In genomic region chr6:21874372-21874771, GRCh38 we compare ENCODE assay signal across 22 cellular contexts.
DNase-seq lines count a peak whose midpoint lies in the region; ATAC-seq, FAIRE-seq and TF ChIP-seq lines count a peak whose summit lies in the region.
"Had no signal": no experiment of that assay in that cellular context is flagged by ENCODE, and none has a peak within 500 bp of the region (broad histone marks: within the 10 kb centered on the region; RNA-seq: fewer than 3 reads in every experiment).

No MANE protein-coding gene starts in this region.

- CTCF ChIA-PET in SK-N-SH (lab: Yijun Ruan, JAX) (no interaction called here), RWPE1 (lab: Yijun Ruan, JAX) (no interaction called here)

- H3K14ac ChIP-seq in trophoblast cell (ENCODE audit: low read length) = peak overlapping the region; percentile 6

- H2AFZ ChIP-seq in SK-N-SH (ENCODE audit: low read depth) (peak overlapping the region; percentile 58; the same call in 1 of the 2 replicates), trophoblast cell (ENCODE audit: insufficient read depth, low read length, poor library complexity) (no peak overlapping the region)

- H3K9me2 ChIP-seq in SK-N-SH = no peaks in the 10 kb centered on the region

- H3K27me3 ChIP-seq in SK-N-SH (ENCODE audit: insufficient read depth) (no peaks in the 10 kb centered on the region), trophoblast cell (ENCODE audit: insufficient read depth, low read length) (no peaks in the 10 kb centered on the region)
- H3K27me3 ChIP-seq: BLaER1, SJSA1 had no signal

- H3K9ac ChIP-seq in SK-N-SH = no peak overlapping the region
- H3K9ac ChIP-seq in trophoblast cell (ENCODE audit: low read length) = no peak overlapping the region
- H3K9ac ChIP-seq: BLaER1 had no signal

- H4K12ac ChIP-seq in trophoblast cell (ENCODE audit: low read depth, low read length) = no peak overlapping the region

- H3K27me3 Mint-ChIP-seq in osteocyte (ENCODE audit: unreplicated experiment) = no peaks in the 10 kb centered on the region

- peaks cover 8% of the 10 kb centered on the region for H3F3A ChIP-seq in SK-N-SH (replicated peaks; ENCODE audit: insufficient read depth)

- H3K4me3 Mint-ChIP-seq in osteocyte (ENCODE audit: unreplicated experiment) = no peak overlapping the region
- H3K4me3 Mint-ChIP-seq: CD8-positive, alpha-beta T cell; IgD-negative memory B cell had no signal

- TF ChIP-seq POLR2A in H54 (IDR thresholded peaks at IDR 0.05; ENCODE audit: low read depth, low read length) = no peak

- TF ChIP-seq CTCF in SK-N-SH (IDR thresholded peaks at IDR 0.05) = no peak
- no peak for TF ChIP-seq CTCF in RWPE1 (conservative IDR thresholded peaks at IDR 0.05; ENCODE audit: low read depth)
- TF ChIP-seq CTCF in osteocyte (IDR thresholded peaks at IDR 0.05) = no peak

- FAIRE-seq in H54 (lab: Jason Lieb, UNC) = no peak
- FAIRE-seq: GM12891, GM18507 had no signal

- H4K8ac ChIP-seq in trophoblast cell (ENCODE audit: low read depth, low read length) = peak overlapping the region; percentile 43

- no peaks in the 10 kb centered on the region for H4K20me1 ChIP-seq in SK-N-SH (ENCODE audit: insufficient read depth)
- H4K20me1 ChIP-seq: BLaER1 had no signal

- ATAC-seq in SK-N-SH treated with all-trans-retinoic acid at 6 μM for 48 hours = no peak; the same call in 2 of the 3 replicates
- ATAC-seq: CD8-positive, alpha-beta T cell had no signal

- H3K4me1 ChIP-seq in SK-N-SH (ENCODE audit: control insufficient read depth in 1 of 2, insufficient read depth in 2 of 2, low read depth in 1 of 2, low read length in 1 of 2) = peaks cover 8 to 11% of the 10 kb centered on the region in 2 experiments; a peak in 2 of 4 replicates
- H3K4me1 ChIP-seq in trophoblast cell (ENCODE audit: control insufficient read depth in 1 of 2, insufficient read depth in 2 of 2, low read length in 2 of 2) = peaks cover 9 to 18% of the 10 kb centered on the region in 2 experiments

- WGBS in SK-N-SH (ENCODE audit: low lambda C conversion rate) = 93% methylated on average over 3 of the region's 5 CpGs
- WGBS in trophoblast cell (ENCODE audit: extremely low coverage, insufficient coverage, insufficient read length) = no CpG with 5 or more reads among the region's 5 CpGs

- H3K4me2 ChIP-seq in SK-N-SH (peak overlapping the region; percentile 74; the same call in 1 of the 2 replicates), trophoblast cell (ENCODE audit: low read length) (no peak overlapping the region)
- H3K4me2 ChIP-seq: BLaER1 had no signal

- H3K18ac ChIP-seq in trophoblast cell (ENCODE audit: low read length) = peak overlapping the region; percentile 4

- no peaks in the 10 kb centered on the region for H3K9me3 Mint-ChIP-seq in osteocyte (ENCODE audit: unreplicated experiment)

- H3K36me3 Mint-ChIP-seq in osteocyte (ENCODE audit: unreplicated experiment) = no peaks in the 10 kb centered on the region
- H3K36me3 Mint-ChIP-seq: CD8-positive, alpha-beta T cell; IgD-negative memory B cell had no signal

- no peak overlapping the region for H3K27ac Mint-ChIP-seq in osteocyte (ENCODE audit: unreplicated experiment)
- H3K27ac Mint-ChIP-seq: CD8-positive, alpha-beta T cell; IgD-negative memory B cell had no signal

- peak overlapping the region; percentile 28 for H2BK120ac ChIP-seq in trophoblast cell (ENCODE audit: insufficient read depth, low read length, poor library complexity)

- no peak overlapping the region for H2AK5ac ChIP-seq in trophoblast cell (ENCODE audit: low read length)

- peak overlapping the region; percentile 46 for H4K91ac ChIP-seq in trophoblast cell (ENCODE audit: low read depth, low read length)

- TF ChIP-seq EP300 in SK-N-SH (IDR thresholded peaks at IDR 0.05; ENCODE audit: borderline replicate concordance in 1 of 2, low read depth in 1 of 2, low read length in 1 of 2) = no peak

- no peak overlapping the region for H3K23ac ChIP-seq in trophoblast cell (ENCODE audit: low read length)

- H2BK5ac ChIP-seq in trophoblast cell (ENCODE audit: low read depth, low read length, poor library complexity) = peak overlapping the region; percentile 4

- H3K4ac ChIP-seq in trophoblast cell (ENCODE audit: low read depth, low read length) = peak overlapping the region; percentile 21

- no peaks in the 10 kb centered on the region; the same call in 1 of the 2 replicates for H3K79me2 ChIP-seq in SK-N-SH (ENCODE audit: insufficient read depth)
- H3K79me2 ChIP-seq in trophoblast cell (ENCODE audit: control insufficient read depth, insufficient read depth, low read length, poor library complexity) = no peaks in the 10 kb centered on the region

- H3K9me3 ChIP-seq in SK-N-SH = no peaks in the 10 kb centered on the region
- no peaks in the 10 kb centered on the region for H3K9me3 ChIP-seq in trophoblast cell (ENCODE audit: insufficient read depth, low read depth, low read length)
- H3K9me3 ChIP-seq: SJSA1 had no signal

- H3K4me3 ChIP-seq in SK-N-SH (ENCODE audit: low read depth in 2 of 2, low read length in 1 of 2) = no peak overlapping the region
- H3K4me3 ChIP-seq in trophoblast cell (ENCODE audit: low read depth, low read length) = no peak overlapping the region
- H3K4me3 ChIP-seq: BLaER1, SJSA1 had no signal

- no peaks in the 10 kb centered on the region for H3K4me1 Mint-ChIP-seq in osteocyte (ENCODE audit: unreplicated experiment)
- H3K4me1 Mint-ChIP-seq: IgD-negative memory B cell had no signal

- peak overlapping the region in 1 of 2 experiments; percentile 79; a peak in 1 of 4 replicates for H3K27ac ChIP-seq in SK-N-SH (ENCODE audit: low read depth in 2 of 2, low read length in 1 of 2)
- H3K27ac ChIP-seq in RWPE1 = peak overlapping the region; percentile 89
- H3K27ac ChIP-seq in trophoblast cell (ENCODE audit: low read depth, low read length) = peak overlapping the region; percentile 58
- H3K27ac ChIP-seq: BLaER1, SJSA1 had no signal

- H3K36me3 ChIP-seq in SK-N-SH (replicated peaks in 1 of 2; ENCODE audit: control insufficient read depth in 1 of 2, insufficient read depth in 2 of 2, low read length in 1 of 2) = peaks cover 0 to 6% of the 10 kb centered on the region in 2 experiments
- peaks cover 0 to 9% of the 10 kb centered on the region in 2 experiments for H3K36me3 ChIP-seq in trophoblast cell (ENCODE audit: control insufficient read depth in 1 of 2, insufficient read depth in 2 of 2, low read length in 2 of 2)
- H3K36me3 ChIP-seq: SJSA1 had no signal

- no peak for TF ChIP-seq RAD21 in SK-N-SH (IDR thresholded peaks at IDR 0.05; ENCODE audit: low read length)

- POLR2A ChIA-PET in SK-N-SH (lab: Yijun Ruan, JAX) (no interaction called here), RWPE1 (lab: Yijun Ruan, JAX; ENCODE audit: low non-redundant PET) (no interaction called here)

- H3K79me1 ChIP-seq in trophoblast cell (ENCODE audit: low read length) = peaks cover 7% of the 10 kb centered on the region

- DNase-seq in SK-N-SH (no peak), RWPE1 (ENCODE audit: low spot score) (no peak), glomerular visceral epithelial cell (ENCODE audit: extremely low spot score) (peak; percentile 15), trophoblast cell (no peak), osteocyte (ENCODE audit: extremely low spot score, unreplicated experiment) (no peak), GF-D8 (lab: John Stamatoyannopoulos, UW) (no peak), H54 (ENCODE audit: insufficient read length, low spot score) (no peak)
- DNase-seq: 8988T; CD8-positive, alpha-beta T cell; DMS79 treated with DMSO at 0.1 percent for 48 hours; GDM1; GOT3; NCI-H1417 treated with DMSO at 0.1 percent for 48 hours; NCI-H2029; NCI-H2171; NCI-H748 treated with DMSO at 0.1 percent for 48 hours had no signal

- H2BK12ac ChIP-seq in trophoblast cell (ENCODE audit: low read length) = peak overlapping the region; percentile 76

TF ChIP-seq in SK-N-SH, 30 proteins besides CTCF, POLR2A, EP300 and RAD21 (continues in another document):
- TF ChIP-seq TCF12 (IDR thresholded peaks at IDR 0.05) (no peak), MAX (IDR thresholded peaks at IDR 0.05; ENCODE audit: low read depth) (no peak), TEAD4 (IDR thresholded peaks at IDR 0.05; ENCODE audit: borderline replicate concordance, insufficient read depth) (no peak), USF1 (IDR thresholded peaks at IDR 0.05; ENCODE audit: borderline replicate concordance, low read depth) (no peak)

TF ChIP-seq in SK-N-SH treated with all-trans-retinoic acid at 6 μM for 48 hours, 23 proteins besides CTCF, POLR2A, EP300 and RAD21:
- TF ChIP-seq ESRRG (CRISPR knock-in tag; IDR thresholded peaks at IDR 0.05) (no peak), ZNF70 (CRISPR knock-in tag; IDR thresholded peaks at IDR 0.05) (no peak), ZC3H10 (CRISPR knock-in tag; IDR thresholded peaks at IDR 0.05) (no peak)
